In genomic region chr5:138354387-138354786, GRCh38 we compare ENCODE assay signal across 8 cellular contexts. TPM values are rescaled to one million over a fixed set of nuclear protein-coding genes. Genes with fewer than 3 reads are reported as not detected.
DNase-seq lines count a peak whose midpoint lies in the region; ATAC-seq and TF ChIP-seq lines count a peak whose summit lies in the region.

No MANE protein-coding gene starts in this region.

- H3K9me3 Mint-ChIP-seq in activated naive CD8-positive, alpha-beta T cell treated with anti-CD3 and anti-CD28 coated beads for 36 hours = peaks cover 6% of the 10 kb centered on the region

- peak overlapping the region; percentile 94 for H3K27ac Mint-ChIP-seq in activated naive CD8-positive, alpha-beta T cell treated with anti-CD3 and anti-CD28 coated beads for 36 hours

- H3K27me3 Mint-ChIP-seq in activated naive CD8-positive, alpha-beta T cell treated with anti-CD3 and anti-CD28 coated beads for 36 hours = no peaks in the 10 kb centered on the region

- ATAC-seq in GM21367 (IDR thresholded peaks at IDR 0.05; ENCODE audit: unreplicated experiment) (no peak), HG03108 (IDR thresholded peaks at IDR 0.05; ENCODE audit: unreplicated experiment) (no peak)

- peak overlapping the region; percentile 75 for H3K4me3 ChIP-seq in kidney epithelial cell (ENCODE audit: low read depth, low read length)

- H3K36me3 Mint-ChIP-seq in activated naive CD8-positive, alpha-beta T cell treated with anti-CD3 and anti-CD28 coated beads for 36 hours = peaks cover 15% of the 10 kb centered on the region

- no peaks in the 10 kb centered on the region for H3K36me3 ChIP-seq in kidney epithelial cell (ENCODE audit: control insufficient read depth, insufficient read depth, low read length)

- peaks cover 45% of the 10 kb centered on the region for H3K4me1 Mint-ChIP-seq in activated naive CD8-positive, alpha-beta T cell treated with anti-CD3 and anti-CD28 coated beads for 36 hours

- peak; percentile 37 for DNase-seq in activated CD8-positive, alpha-beta memory T cell treated with anti-CD3 and anti-CD28 coated beads for 24 hours
- no peak for DNase-seq in activated CD8-positive, alpha-beta memory T cell treated with anti-CD3 and anti-CD28 coated beads, Interleukin-2, amount 50 U/mL, for 48 hours
- no peak for DNase-seq in activated naive CD8-positive, alpha-beta T cell treated with anti-CD3 and anti-CD28 coated beads for 36 hours
- DNase-seq in kidney epithelial cell (ENCODE audit: low read depth) = no peak
- DNase-seq in stimulated activated CD4-positive, alpha-beta T cell treated with anti-CD3 and anti-CD28 coated beads, Interleukin-2, amount 100 ng/mL, for 24 hours = no peak

- peak overlapping the region; percentile 99 for H3K4me3 Mint-ChIP-seq in activated naive CD8-positive, alpha-beta T cell treated with anti-CD3 and anti-CD28 coated beads for 36 hours

- no peaks in the 10 kb centered on the region for H3K27me3 ChIP-seq in kidney epithelial cell (ENCODE audit: control insufficient read depth, insufficient read depth, low read length)

- TF ChIP-seq CTCF in kidney epithelial cell (IDR thresholded peaks at IDR 0.05; ENCODE audit: insufficient read depth, low read length, poor library complexity, severe bottlenecking) = no peak

- H3K27ac ChIP-seq in temporal lobe (ENCODE audit: low read depth, low read length) = peak overlapping the region; percentile 74

RNA-seq across cellular contexts. Expression of gene KDM3B, which starts 1.9 kb away (rescaled TPM):
- total RNA-seq in activated naive CD8-positive, alpha-beta T cell treated with anti-CD3 and anti-CD28 coated beads for 36 hours = 10 to 100 TPM; 38.0 to 39.8 TPM
- total RNA-seq in kidney epithelial cell (44.3 and 45.1 TPM in 2 replicates), temporal lobe (70.6 TPM)

RNA-seq across cellular contexts. Expression of gene FAM53C, which starts 16.3 kb away (rescaled TPM):
- total RNA-seq in activated naive CD8-positive, alpha-beta T cell treated with anti-CD3 and anti-CD28 coated beads for 36 hours = 10 to 100 TPM; 32.7 to 34.3 TPM
- total RNA-seq in kidney epithelial cell = 26.3 and 36.8 TPM in 2 replicates
- total RNA-seq in temporal lobe = 16.0 TPM

RNA-seq across cellular contexts. Expression of gene CDC25C, which starts 22.8 kb away (rescaled TPM):
- 1 to 10 TPM; 8.4 to 8.7 TPM for total RNA-seq in activated naive CD8-positive, alpha-beta T cell treated with anti-CD3 and anti-CD28 coated beads for 36 hours
- total RNA-seq in kidney epithelial cell (1.9 and 2.0 TPM in 2 replicates), temporal lobe (0.98 TPM)
